Comparison of ENCODE assay signal across 1 cellular context in genomic region chr6:43769526-43770416, GRCh38.
TF ChIP-seq lines count a peak whose summit lies in the region.

Gene VEGFA, plus strand, starts transcription at chr6:43770211.

TF ChIP-seq in HepG2, 621 proteins besides CTCF, POLR2A, EP300 and RAD21 (continued from another document and continues in another):
- no peak for TF ChIP-seq ZNF530 (CRISPR knock-in tag; IDR thresholded peaks at IDR 0.05; ENCODE audit: low read depth)
- no peak for TF ChIP-seq SMAD9 (CRISPR knock-in tag; IDR thresholded peaks at IDR 0.05)
- no peak for TF ChIP-seq FOXA1 (IDR thresholded peaks at IDR 0.05)
- TF ChIP-seq FOXA1 (CRISPR knock-in tag; IDR thresholded peaks at IDR 0.05), result 0 out of 2 replicates have a peak, but pooled peaks have one; percentile 27
- peak; percentile 46; the same call in 1 of the 2 replicates for TF ChIP-seq RFXAP (CRISPR knock-in tag; IDR thresholded peaks at IDR 0.05; ENCODE audit: borderline replicate concordance)
- TF ChIP-seq ZNF720 (CRISPR knock-in tag; IDR thresholded peaks at IDR 0.05), result no peak
- no peak for TF ChIP-seq ZNF253 (CRISPR knock-in tag; IDR thresholded peaks at IDR 0.05; ENCODE audit: borderline replicate concordance)
- 0 out of 2 replicates have a peak, but pooled peaks have one; percentile 42 for TF ChIP-seq KDM5B (CRISPR knock-in tag; IDR thresholded peaks at IDR 0.05; ENCODE audit: borderline replicate concordance)
- no peak for TF ChIP-seq ZNF20 (CRISPR knock-in tag; IDR thresholded peaks at IDR 0.05)
- TF ChIP-seq ZNF660 (CRISPR knock-in tag; IDR thresholded peaks at IDR 0.05; ENCODE audit: borderline replicate concordance, low read depth), result no peak
- TF ChIP-seq HIC2 (CRISPR knock-in tag; IDR thresholded peaks at IDR 0.05; ENCODE audit: low read depth), result no peak; the same call in 1 of the 2 replicates
- peak; percentile 48; the same call in 1 of the 2 replicates for TF ChIP-seq SP5 (CRISPR knock-in tag; IDR thresholded peaks at IDR 0.05; ENCODE audit: borderline replicate concordance, low read depth)
- TF ChIP-seq IKZF5 (CRISPR knock-in tag; IDR thresholded peaks at IDR 0.05), result peak; percentile 63
- 0 out of 2 replicates have a peak, but pooled peaks have one; percentile 60 for TF ChIP-seq ZNF775 (CRISPR knock-in tag; IDR thresholded peaks at IDR 0.05; ENCODE audit: borderline replicate concordance)
- TF ChIP-seq TCF7 (IDR thresholded peaks at IDR 0.05; ENCODE audit: low read depth), result 0 out of 2 replicates have a peak, but pooled peaks have one; percentile 1
- peak; percentile 74; the same call in 1 of the 3 replicates for TF ChIP-seq MXI1 (IDR thresholded peaks at IDR 0.05; ENCODE audit: borderline replicate concordance, low read depth, low read length)
- peak; percentile 69; the same call in 1 of the 2 replicates for TF ChIP-seq HNF1B (CRISPR knock-in tag; IDR thresholded peaks at IDR 0.05)
- TF ChIP-seq ZNF674 (CRISPR knock-in tag; IDR thresholded peaks at IDR 0.05; ENCODE audit: low read depth), result no peak
- TF ChIP-seq ATF7-NPFF (CRISPR knock-in tag; IDR thresholded peaks at IDR 0.05; ENCODE audit: low read depth), result peak; percentile 22
- no peak; the same call in 1 of the 2 replicates for TF ChIP-seq ZSCAN12 (CRISPR knock-in tag; IDR thresholded peaks at IDR 0.05)
- peak; percentile 77 for TF ChIP-seq ZGPAT (CRISPR knock-in tag; IDR thresholded peaks at IDR 0.05)
- 0 out of 2 replicates have a peak, but pooled peaks have one; percentile 50 for TF ChIP-seq ZFP36L2 (CRISPR knock-in tag; IDR thresholded peaks at IDR 0.05)
- peak; percentile 47; the same call in 1 of the 2 replicates for TF ChIP-seq HOMEZ (CRISPR knock-in tag; IDR thresholded peaks at IDR 0.05; ENCODE audit: low read depth)
- no peak; the same call in 1 of the 2 replicates for TF ChIP-seq NFE2L1 (CRISPR knock-in tag; IDR thresholded peaks at IDR 0.05; ENCODE audit: borderline replicate concordance)
- peak; percentile 42 to 81; a peak in 2 of 4 replicates for TF ChIP-seq KLF16 (CRISPR knock-in tag; IDR thresholded peaks at IDR 0.05)
- peak; percentile 71; the same call in 1 of the 2 replicates for TF ChIP-seq ZNF292 (CRISPR knock-in tag; IDR thresholded peaks at IDR 0.05; ENCODE audit: borderline replicate concordance, low read depth)
- TF ChIP-seq TERF1 (CRISPR knock-in tag; IDR thresholded peaks at IDR 0.05), result no peak
- TF ChIP-seq MED13 (CRISPR knock-in tag; IDR thresholded peaks at IDR 0.05), result peak; percentile 23; the same call in 1 of the 2 replicates
- TF ChIP-seq BRD4 (CRISPR knock-in tag; IDR thresholded peaks at IDR 0.05), result peak; percentile 41; the same call in 1 of the 2 replicates
- peak; percentile 90 for TF ChIP-seq SAP130 (CRISPR knock-in tag; IDR thresholded peaks at IDR 0.05; ENCODE audit: low read depth)
- peak; percentile 85; the same call in 1 of the 2 replicates for TF ChIP-seq SALL2 (CRISPR knock-in tag; IDR thresholded peaks at IDR 0.05)
- no peak for TF ChIP-seq RBAK (CRISPR knock-in tag; IDR thresholded peaks at IDR 0.05)
- no peak for TF ChIP-seq ZNF460 (CRISPR knock-in tag; IDR thresholded peaks at IDR 0.05; ENCODE audit: borderline replicate concordance)
- TF ChIP-seq ZNF451 (CRISPR knock-in tag; IDR thresholded peaks at IDR 0.05), result peak; percentile 91; the same call in 1 of the 2 replicates
- TF ChIP-seq ZNF83 (CRISPR knock-in tag; IDR thresholded peaks at IDR 0.05; ENCODE audit: borderline replicate concordance), result peak; percentile 62; the same call in 1 of the 2 replicates
- peak; percentile 34; the same call in 1 of the 2 replicates for TF ChIP-seq SRY (CRISPR knock-in tag; IDR thresholded peaks at IDR 0.05)
- TF ChIP-seq SIN3B (IDR thresholded peaks at IDR 0.05; ENCODE audit: low read length), result peak; percentile 60; the same call in 1 of the 2 replicates
- no peak for TF ChIP-seq AKAP8 (CRISPR knock-in tag; IDR thresholded peaks at IDR 0.05)
- TF ChIP-seq MED1 (CRISPR knock-in tag; IDR thresholded peaks at IDR 0.05), result peak; percentile 62
- TF ChIP-seq ZNF230 (CRISPR knock-in tag; IDR thresholded peaks at IDR 0.05), result peak; percentile 71; the same call in 1 of the 2 replicates
- peak; percentile 51; the same call in 1 of the 2 replicates for TF ChIP-seq ZNF614 (CRISPR knock-in tag; IDR thresholded peaks at IDR 0.05; ENCODE audit: borderline replicate concordance)
- TF ChIP-seq TFE3 (CRISPR knock-in tag; IDR thresholded peaks at IDR 0.05), result peak; percentile 40; the same call in 1 of the 2 replicates
- peak; percentile 53 for TF ChIP-seq ZNF264 (CRISPR knock-in tag; IDR thresholded peaks at IDR 0.05)
- 0 out of 2 replicates have a peak, but pooled peaks have one; percentile 37 for TF ChIP-seq POGK (CRISPR knock-in tag; conservative IDR thresholded peaks at IDR 0.05)
- 0 out of 2 replicates have a peak, but pooled peaks have one; percentile 26 for TF ChIP-seq CREBL2 (CRISPR knock-in tag; IDR thresholded peaks at IDR 0.05; ENCODE audit: borderline replicate concordance)
- TF ChIP-seq MXD3 (CRISPR knock-in tag; IDR thresholded peaks at IDR 0.05), result peak; percentile 65
- peak; percentile 93 for TF ChIP-seq CBX1 (IDR thresholded peaks at IDR 0.05; ENCODE audit: low read depth)
- TF ChIP-seq ZNF354B (CRISPR knock-in tag; IDR thresholded peaks at IDR 0.05), result no peak; the same call in 1 of the 2 replicates
- TF ChIP-seq PAWR (CRISPR knock-in tag; IDR thresholded peaks at IDR 0.05; ENCODE audit: borderline replicate concordance), result no peak; the same call in 1 of the 2 replicates
- peak; percentile 76; the same call in 1 of the 2 replicates for TF ChIP-seq ZNF296 (CRISPR knock-in tag; conservative IDR thresholded peaks at IDR 0.05)
- no peak for TF ChIP-seq RNF219 (CRISPR knock-in tag; IDR thresholded peaks at IDR 0.05)
- TF ChIP-seq CBFB (CRISPR knock-in tag; IDR thresholded peaks at IDR 0.05), result 0 out of 2 replicates have a peak, but pooled peaks have one; percentile 14
- no peak for TF ChIP-seq ZNF615 (CRISPR knock-in tag; IDR thresholded peaks at IDR 0.05; ENCODE audit: borderline replicate concordance)
